Comparison of ENCODE assay signal across 1 cellular context in the genomic region with DNA sequence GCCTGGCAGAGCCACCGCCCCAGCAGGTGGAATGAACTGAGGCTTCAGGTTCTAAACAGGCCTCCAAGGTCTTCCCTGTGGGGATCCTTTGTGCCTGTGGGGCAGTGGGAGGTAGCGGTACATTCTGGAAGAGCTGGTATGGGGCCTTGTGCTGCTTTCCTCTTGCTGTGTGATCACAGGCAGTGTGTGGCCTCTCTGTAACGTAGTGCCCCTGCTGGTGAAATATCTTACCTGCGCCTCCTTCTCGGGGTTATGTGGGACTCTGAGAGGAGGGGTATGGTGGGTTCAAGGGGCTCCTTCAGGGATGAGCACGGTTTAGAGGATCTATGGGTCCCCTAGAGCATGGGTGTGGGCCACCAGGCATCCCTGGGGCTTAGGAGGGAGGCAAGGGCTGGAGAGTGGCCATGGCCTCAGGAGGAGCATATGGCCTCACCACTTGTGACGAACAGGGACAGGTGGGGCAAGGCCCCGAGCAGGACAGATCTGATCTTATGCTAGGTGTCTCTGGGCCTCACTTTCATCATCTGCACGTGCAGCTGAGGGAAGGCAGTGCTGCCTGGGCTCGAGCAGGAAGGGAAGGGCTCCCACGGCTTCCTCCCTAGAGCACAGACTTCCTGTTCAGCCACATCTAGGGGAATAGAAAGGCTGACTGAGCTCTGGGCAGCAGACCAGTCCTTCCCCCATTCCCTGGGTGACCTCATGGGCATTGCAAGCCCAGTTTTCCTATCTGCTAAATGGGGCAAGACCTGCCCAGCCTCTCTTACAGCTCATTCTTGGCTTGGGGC.
TF ChIP-seq lines count a peak whose summit lies in the region.

No MANE protein-coding gene starts in this region.

TF ChIP-seq in HepG2, 621 proteins besides CTCF, POLR2A, EP300 and RAD21:
- no peak for TF ChIP-seq ETV5 (CRISPR knock-in tag; IDR thresholded peaks at IDR 0.05; ENCODE audit: borderline replicate concordance)
- peak; percentile 71 for TF ChIP-seq ZNF768 (CRISPR knock-in tag; IDR thresholded peaks at IDR 0.05)
- no peak for TF ChIP-seq ZNF709 (CRISPR knock-in tag; IDR thresholded peaks at IDR 0.05)
- peak; percentile 16; the same call in 1 of the 2 replicates for TF ChIP-seq STAG1 (CRISPR knock-in tag; IDR thresholded peaks at IDR 0.05)
